ENCODE assay signal across 8 cellular contexts in genomic region chr5:38551020-38552017, GRCh38. TPM values are rescaled to one million over a fixed set of nuclear protein-coding genes. Genes with fewer than 3 reads are reported as not detected.
A peak's percentile ranks its signal among the peaks of the same experiment; 100 is the strongest.
DNase-seq lines count a peak whose midpoint lies in the region; ATAC-seq and TF ChIP-seq lines count a peak whose summit lies in the region.

No MANE protein-coding gene starts in this region.

- peaks cover 47% of the 10 kb centered on the region for H3K27me3 Mint-ChIP-seq in activated CD4-positive, alpha-beta T cell treated with anti-CD3 and anti-CD28 coated beads, Interleukin-2, amount 10 ng/mL, durations not matched to agents 24 days and 14 days

- H3K27ac Mint-ChIP-seq in activated CD4-positive, alpha-beta T cell treated with anti-CD3 and anti-CD28 coated beads, Interleukin-2, amount 10 ng/mL, durations not matched to agents 24 days and 14 days: no peak overlapping the region

- H3K9me3 ChIP-seq in RWPE2 (ENCODE audit: severe bottlenecking) (no peaks in the 10 kb centered on the region), gastrocnemius medialis (no peaks in the 10 kb centered on the region)

- H3K4me1 Mint-ChIP-seq in activated CD4-positive, alpha-beta T cell treated with anti-CD3 and anti-CD28 coated beads, Interleukin-2, amount 10 ng/mL, durations not matched to agents 24 days and 14 days: peaks cover 5% of the 10 kb centered on the region

- TF ChIP-seq CTCF in RWPE2 (IDR thresholded peaks at IDR 0.05; ENCODE audit: poor library complexity, severe bottlenecking) (peak; percentile 86), gastrocnemius medialis (IDR thresholded peaks at IDR 0.05 in 4 of 5, conservative IDR thresholded peaks at IDR 0.05 in 1 of 5) (peak; percentile 56 to 64 (median 62)), omental fat pad (IDR thresholded peaks at IDR 0.05) (no peak)

- peak; percentile 60 for DNase-seq in activated CD4-positive, alpha-beta T cell treated with anti-CD3 and anti-CD28 coated beads, Interleukin-2, amount 10 ng/mL, durations not matched to agents 24 days and 14 days
- DNase-seq in activated CD4-positive, alpha-beta T cell treated with anti-CD3 and anti-CD28 coated beads for 4 hours: no peak
- DNase-seq in RWPE2 (ENCODE audit: low spot score): no peak
- DNase-seq in fibroblast of the conjunctiva (ENCODE audit: low read depth): peak; percentile 50
- no peak for DNase-seq in gastrocnemius medialis
- no peak for DNase-seq in omental fat pad (ENCODE audit: low spot score)
- no peak for DNase-seq in NOMO-1 treated with DMSO at 0.1 percent for 48 hours (lab: John Stamatoyannopoulos, UW; ENCODE audit: unreplicated experiment)

- ATAC-seq in HG03432 (IDR thresholded peaks at IDR 0.05; ENCODE audit: unreplicated experiment) (peak; percentile 61), RWPE2 (ENCODE audit: low read depth) (peak; percentile 52; the same call in 1 of the 3 replicates), gastrocnemius medialis (peak in 1 of 2 donors; percentile 50), omental fat pad (ENCODE audit: low FRiP score) (no peak)

- no peaks in the 10 kb centered on the region for H3K36me3 Mint-ChIP-seq in activated CD4-positive, alpha-beta T cell treated with anti-CD3 and anti-CD28 coated beads, Interleukin-2, amount 10 ng/mL, durations not matched to agents 24 days and 14 days (ENCODE audit: low read depth)

- H3K4me3 Mint-ChIP-seq in activated CD4-positive, alpha-beta T cell treated with anti-CD3 and anti-CD28 coated beads, Interleukin-2, amount 10 ng/mL, durations not matched to agents 24 days and 14 days: no peak overlapping the region

- H3K36me3 ChIP-seq in RWPE2 (ENCODE audit: low read depth): no peaks in the 10 kb centered on the region
- H3K36me3 ChIP-seq in gastrocnemius medialis: no peaks in the 10 kb centered on the region

- in situ Hi-C loops in gastrocnemius medialis (cut with MboI; ENCODE audit: low sequenced_read_pairs in 4 of 4): loop anchor here in 1 of 4 donors (25.0 kb wide), 1 partner anchor 111 kb away; no protein-coding TSS in a partner anchor

- intact Hi-C loops in activated CD4-positive, alpha-beta T cell treated with anti-CD3 and anti-CD28 coated beads, Interleukin-2, amount 10 ng/mL, durations not matched to agents 24 days and 14 days (cut with micrococcal nuclease): loop anchor here (1.0 kb wide), 1 partner anchor 109 kb away; no protein-coding TSS in a partner anchor
- intact Hi-C loops in gastrocnemius medialis (cut with DNase I; ENCODE audit: low total_unique reads): loop anchor here (1.0 to 10.0 kb wide), 3 partner anchors 110 to 523 kb away; partner anchors contain the start of gene RICTOR

- H3K27ac ChIP-seq in RWPE2 (ENCODE audit: poor library complexity, severe bottlenecking) (no peak overlapping the region), gastrocnemius medialis (peak overlapping the region; percentile 16 to 99 (median 50))

- H3K27me3 ChIP-seq in RWPE2 (ENCODE audit: insufficient read depth, poor library complexity, severe bottlenecking) (peaks cover 6% of the 10 kb centered on the region), gastrocnemius medialis (no peaks in the 10 kb centered on the region)

- H3K4me3 ChIP-seq in RWPE2 (ENCODE audit: severe bottlenecking) (no peak overlapping the region), gastrocnemius medialis (peak overlapping the region; percentile 0 to 91 (median 19))

- H3K9me3 Mint-ChIP-seq in activated CD4-positive, alpha-beta T cell treated with anti-CD3 and anti-CD28 coated beads, Interleukin-2, amount 10 ng/mL, durations not matched to agents 24 days and 14 days: no peaks in the 10 kb centered on the region

- TF ChIP-seq POLR2A in gastrocnemius medialis (IDR thresholded peaks at IDR 0.05): no peak

- H3K4me1 ChIP-seq in RWPE2 (ENCODE audit: insufficient read depth, poor library complexity, severe bottlenecking) (peaks cover 15% of the 10 kb centered on the region), gastrocnemius medialis (peaks cover 57 to 77% of the 10 kb centered on the region in 2 donors)

RNA-seq across cellular contexts. Expression of gene LIFR, which starts 5.1 kb away (rescaled TPM):
- total RNA-seq in activated CD4-positive, alpha-beta T cell treated with anti-CD3 and anti-CD28 coated beads, Interleukin-2, amount 10 ng/mL, durations not matched to agents 24 days and 14 days: 0.12 TPM in 2 replicates
- total RNA-seq in gastrocnemius medialis: 100 to 1,000 TPM in 1 of 4 donors, 10 to 100 TPM in 3; 80.0 to 233 (median 89.5) TPM
- 100 to 1,000 TPM in 3 of 4 donors, 10 to 100 TPM in 1; 95.9 to 388 (median 126) TPM for total RNA-seq in omental fat pad

Comparison
In these comparisons a context has a peak if more than half of its experiments do, and no peak if none do; other contexts are left out.
1. DNase-seq: peak in activated CD4-positive, alpha-beta T cell treated with anti-CD3 and anti-CD28 coated beads, Interleukin-2, amount 10 ng/mL, durations not matched to agents 24 days and 14 days (single experiment) and fibroblast of the conjunctiva (single experiment); none in activated CD4-positive, alpha-beta T cell treated with anti-CD3 and anti-CD28 coated beads for 4 hours (0 of 2), RWPE2 (single experiment), gastrocnemius medialis (0 of 2), omental fat pad (single experiment) and NOMO-1 treated with DMSO at 0.1 percent for 48 hours (single experiment).
2. CTCF ChIP-seq: peak in RWPE2 (single experiment) and gastrocnemius medialis (5 of 5); none in omental fat pad (0 of 3).
3. RNA of gene LIFR, which starts 5.1 kb away (total RNA-seq): 95.9 to 388 TPM in omental fat pad and 80.0 to 233 TPM in gastrocnemius medialis; 0.12 TPM in activated CD4-positive, alpha-beta T cell treated with anti-CD3 and anti-CD28 coated beads, Interleukin-2, amount 10 ng/mL, durations not matched to agents 24 days and 14 days; every median in the first group is over 10 times any median in the second.